Comparison of ENCODE assay signal across 11 cellular contexts in the genomic region with DNA sequence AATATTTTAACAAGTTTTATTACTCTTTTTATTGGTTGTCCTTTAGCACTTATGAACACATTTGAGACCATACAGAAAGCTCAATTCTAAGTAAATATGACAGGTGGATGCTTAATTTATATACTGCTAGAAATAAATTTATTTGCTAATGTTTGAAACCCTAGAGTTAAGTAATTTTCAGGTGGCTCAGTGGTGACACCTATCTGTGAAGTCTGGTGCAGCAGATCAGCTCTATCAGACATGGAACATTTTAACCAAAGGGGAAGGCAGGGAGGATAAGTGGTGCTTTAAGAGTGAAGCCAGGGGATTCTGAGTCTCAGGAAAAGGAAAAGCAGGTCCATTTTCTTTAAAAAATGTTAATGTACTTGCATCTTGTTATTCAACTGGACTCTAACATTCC.
DNase-seq lines count a peak whose midpoint lies in the region; ATAC-seq, FAIRE-seq and TF ChIP-seq lines count a peak whose summit lies in the region.
"Had no signal": no experiment of that assay in that cellular context is flagged by ENCODE, and none has a peak within 500 bp of the region (broad histone marks: within the 10 kb centered on the region; RNA-seq: fewer than 3 reads in every experiment).

No MANE protein-coding gene starts in this region.

- H2BK12ac ChIP-seq in H1 (ENCODE audit: low read depth, low read length): no peak overlapping the region

- no peaks in the 10 kb centered on the region for H3K79me1 ChIP-seq in H1 (ENCODE audit: low read depth, low read length)

- no peak overlapping the region for H4K5ac ChIP-seq in H1 (ENCODE audit: insufficient read length, low read depth, low read length)

- H2BK5ac ChIP-seq in H1 (ENCODE audit: low read depth, low read length): no peak overlapping the region

- no peaks in the 10 kb centered on the region for H3K36me3 Mint-ChIP-seq in activated naive CD8-positive, alpha-beta T cell treated with anti-CD3 and anti-CD28 coated beads, Interleukin-2, amount 50 U/mL, for 24 hours (ENCODE audit: low read depth)
- no peaks in the 10 kb centered on the region for H3K36me3 Mint-ChIP-seq in activated naive CD8-positive, alpha-beta T cell treated with anti-CD3 and anti-CD28 coated beads for 36 hours

- DNase-seq in activated naive CD8-positive, alpha-beta T cell treated with anti-CD3 and anti-CD28 coated beads, Interleukin-2, amount 50 U/mL, for 24 hours: peak; percentile 10
- no peak for DNase-seq in activated naive CD8-positive, alpha-beta T cell treated with anti-CD3 and anti-CD28 coated beads for 36 hours
- DNase-seq in H1 (ENCODE audit: low read depth in 1 of 2, low spot score in 2 of 2) (no peak), small intestine (peak; percentile 34), sciatic nerve (ENCODE audit: low spot score) (no peak), NCI-H1694 (lab: John Stamatoyannopoulos, UW) (no peak)

- no peaks in the 10 kb centered on the region for H3K36me3 ChIP-seq in Loucy (ENCODE audit: insufficient read depth, low read length)
- no peaks in the 10 kb centered on the region for H3K36me3 ChIP-seq in H1 (ENCODE audit: control insufficient read depth in 2 of 4, insufficient read depth in 4 of 4, low read length in 3 of 4)
- H3K36me3 ChIP-seq in small intestine (ENCODE audit: control insufficient read depth in 2 of 2, insufficient read depth in 2 of 2, low read length in 2 of 2): no peaks in the 10 kb centered on the region

- peak; percentile 31 to 52; a peak in 3 of 4 replicates for TF ChIP-seq RAD21 in H1 (IDR thresholded peaks at IDR 0.05 in 1 of 2, conservative IDR thresholded peaks at IDR 0.05 in 1 of 2; ENCODE audit: low read depth in 2 of 2, low read length in 2 of 2)

- H3K23me2 ChIP-seq in H1 (ENCODE audit: low read depth, low read length): no peaks in the 10 kb centered on the region; the same call in 1 of the 2 replicates

- H3K27me3 ChIP-seq in Loucy (ENCODE audit: insufficient read depth, low read length, poor library complexity, severe bottlenecking): no peaks in the 10 kb centered on the region
- H3K27me3 ChIP-seq in H1 (replicated peaks in 1 of 4; ENCODE audit: control insufficient read depth in 3 of 4, extremely low read depth in 1 of 4, insufficient read depth in 3 of 4, low read length in 3 of 4): no peaks in the 10 kb centered on the region
- no peaks in the 10 kb centered on the region for H3K27me3 ChIP-seq in small intestine (ENCODE audit: control insufficient read depth in 2 of 2, insufficient read depth in 2 of 2, low read length in 2 of 2)

- H3K4me2 ChIP-seq in Loucy (ENCODE audit: low read depth, low read length, poor library complexity, severe bottlenecking) (no peak overlapping the region), H1 (ENCODE audit: insufficient read depth in 1 of 2, low read depth in 2 of 2, low read length in 2 of 2) (no peak overlapping the region)

- no peak for TF ChIP-seq POLR2A in H1 (IDR thresholded peaks at IDR 0.05; ENCODE audit: control extremely low read depth in 1 of 2, low read depth in 2 of 2, low read length in 2 of 2)

- intact Hi-C loops in sciatic nerve (cut with DNase I): no loop called here

- H3K27ac Mint-ChIP-seq in activated naive CD8-positive, alpha-beta T cell treated with anti-CD3 and anti-CD28 coated beads, Interleukin-2, amount 50 U/mL, for 24 hours: no peak overlapping the region
- no peak overlapping the region for H3K27ac Mint-ChIP-seq in activated naive CD8-positive, alpha-beta T cell treated with anti-CD3 and anti-CD28 coated beads for 36 hours
- H3K27ac Mint-ChIP-seq: IgD-negative memory B cell; T-helper 1 cell treated with Interleukin-12 subunit alpha and Interleukin-12 subunit beta and Interleukin-4 antibody, amounts not matched to agents 30 μg/mL and 1 μg/mL, for 36 hours had no signal

- no peaks in the 10 kb centered on the region for H3K4me1 ChIP-seq in Loucy (ENCODE audit: insufficient read depth, low read length, poor library complexity, severe bottlenecking)
- peaks cover 0 to 4% (median 2%) of the 10 kb centered on the region in 4 experiments; a peak in 4 of 7 replicates for H3K4me1 ChIP-seq in H1 (replicated peaks in 1 of 4; ENCODE audit: control insufficient read depth in 3 of 4, insufficient read depth in 4 of 4, low read length in 3 of 4)
- H3K4me1 ChIP-seq in small intestine (ENCODE audit: control insufficient read depth in 2 of 2, insufficient read depth in 1 of 2, low read depth in 1 of 2, low read length in 1 of 2): no peaks in the 10 kb centered on the region

- H4K8ac ChIP-seq in H1 (ENCODE audit: extremely low read depth, insufficient read depth, low read length): no peak overlapping the region

- TF ChIP-seq CTCF in Loucy (conservative IDR thresholded peaks at IDR 0.05; ENCODE audit: low read length) (peak; percentile 67), H1 (IDR thresholded peaks at IDR 0.05; ENCODE audit: control extremely low read depth in 1 of 3, insufficient read depth in 1 of 3, low read depth in 1 of 3, low read length in 3 of 3) (peak; percentile 3 to 59 (median 41))

- no peak for FAIRE-seq in H1 (lab: Jason Lieb, UNC)
- no peak for FAIRE-seq in small intestine (lab: Jason Lieb, UNC)
- FAIRE-seq: G401.6 had no signal

- ATAC-seq in activated naive CD8-positive, alpha-beta T cell treated with anti-CD3 and anti-CD28 coated beads, Interleukin-2, amount 50 U/mL, for 24 hours: no peak
- ATAC-seq in sciatic nerve: no peak
- ATAC-seq in GM19328 (IDR thresholded peaks at IDR 0.05; ENCODE audit: unreplicated experiment): no peak

- peaks cover 10% of the 10 kb centered on the region for H3K9me3 Mint-ChIP-seq in activated naive CD8-positive, alpha-beta T cell treated with anti-CD3 and anti-CD28 coated beads, Interleukin-2, amount 50 U/mL, for 24 hours
- H3K9me3 Mint-ChIP-seq in activated naive CD8-positive, alpha-beta T cell treated with anti-CD3 and anti-CD28 coated beads for 36 hours: peaks cover 5% of the 10 kb centered on the region

- no peaks in the 10 kb centered on the region for H4K20me1 ChIP-seq in Loucy (ENCODE audit: insufficient read depth, low read length, poor library complexity, severe bottlenecking)
- no peaks in the 10 kb centered on the region for H4K20me1 ChIP-seq in H1 (replicated peaks in 1 of 2; ENCODE audit: control insufficient read depth in 1 of 2, insufficient read depth in 2 of 2, low read length in 2 of 2)

- no peaks in the 10 kb centered on the region for H3K27me3 Mint-ChIP-seq in activated naive CD8-positive, alpha-beta T cell treated with anti-CD3 and anti-CD28 coated beads, Interleukin-2, amount 50 U/mL, for 24 hours
- H3K27me3 Mint-ChIP-seq in activated naive CD8-positive, alpha-beta T cell treated with anti-CD3 and anti-CD28 coated beads for 36 hours: no peaks in the 10 kb centered on the region

- H3K9me3 ChIP-seq in Loucy (ENCODE audit: insufficient read depth, low read depth, low read length) (no peaks in the 10 kb centered on the region; the same call in 1 of the 2 replicates), H1 (ENCODE audit: insufficient read depth in 2 of 2, low read depth in 1 of 2, low read length in 1 of 2) (peaks cover 0 to 5% of the 10 kb centered on the region in 2 experiments; a peak in 2 of 4 replicates), small intestine (ENCODE audit: control insufficient read depth, low read depth) (no peaks in the 10 kb centered on the region)

- no peak overlapping the region for H2BK15ac ChIP-seq in H1 (ENCODE audit: low read length)

- no peak overlapping the region for H3K4ac ChIP-seq in H1 (replicated peaks; ENCODE audit: insufficient read length, low read depth, low read length)

- H3K9ac ChIP-seq in Loucy (ENCODE audit: low read depth, low read length, poor library complexity, severe bottlenecking) (no peak overlapping the region), H1 (replicated peaks in 1 of 4; ENCODE audit: extremely low read depth in 1 of 4, low read depth in 3 of 4, low read length in 3 of 4) (no peak overlapping the region)

- no peaks in the 10 kb centered on the region for H3K79me2 ChIP-seq in Loucy (ENCODE audit: insufficient read depth, low read length)
- no peaks in the 10 kb centered on the region for H3K79me2 ChIP-seq in H1 (ENCODE audit: control insufficient read depth in 1 of 2, insufficient read depth in 2 of 2, low read length in 2 of 2)

- CTCF ChIA-PET in H1 (lab: Charles Lee; ENCODE audit: partially characterized antibody): interaction anchor here (0.6 to 11.2 kb wide), 50 partner anchors 8 to 208 kb away, joined by 3 to 142 read pairs (median 5); no protein-coding TSS in a partner anchor

- H3K23ac ChIP-seq in H1 (ENCODE audit: insufficient read length): no peak overlapping the region

- no peak overlapping the region for H3K18ac ChIP-seq in H1 (ENCODE audit: extremely low read depth, low read length)

- H2AFZ ChIP-seq in Loucy (ENCODE audit: low read length) (no peak overlapping the region), H1 (ENCODE audit: low read length) (no peak overlapping the region)

- peaks cover 1% of the 10 kb centered on the region for H3K4me1 Mint-ChIP-seq in activated naive CD8-positive, alpha-beta T cell treated with anti-CD3 and anti-CD28 coated beads, Interleukin-2, amount 50 U/mL, for 24 hours
- H3K4me1 Mint-ChIP-seq in activated naive CD8-positive, alpha-beta T cell treated with anti-CD3 and anti-CD28 coated beads for 36 hours: no peaks in the 10 kb centered on the region
- H3K4me1 Mint-ChIP-seq: IgD-negative memory B cell had no signal

- H3K4me3 ChIP-seq in Loucy (ENCODE audit: low read length, poor library complexity, severe bottlenecking) (no peak overlapping the region), H1 (ENCODE audit: extremely low read depth in 1 of 4, insufficient read depth in 2 of 4, low read depth in 3 of 4, low read length in 4 of 4) (no peak overlapping the region), small intestine (ENCODE audit: low read depth in 1 of 2, low read length in 2 of 2) (no peak overlapping the region)

- H3K27ac ChIP-seq in H1 (ENCODE audit: low read depth, low read length) (no peak overlapping the region), small intestine (ENCODE audit: low read depth in 1 of 2, low read length in 1 of 2) (no peak overlapping the region)

- H3K56ac ChIP-seq in H1 (replicated peaks; ENCODE audit: insufficient read length, low read depth, low read length): no peak overlapping the region

- no peak overlapping the region for H2BK20ac ChIP-seq in H1 (ENCODE audit: low read length)

- no peak overlapping the region for H2AK5ac ChIP-seq in H1 (ENCODE audit: low read depth, low read length)

- no peak overlapping the region for H3K4me3 Mint-ChIP-seq in activated naive CD8-positive, alpha-beta T cell treated with anti-CD3 and anti-CD28 coated beads, Interleukin-2, amount 50 U/mL, for 24 hours
- no peak overlapping the region for H3K4me3 Mint-ChIP-seq in activated naive CD8-positive, alpha-beta T cell treated with anti-CD3 and anti-CD28 coated beads for 36 hours
- H3K4me3 Mint-ChIP-seq: IgD-negative memory B cell; T-helper 1 cell treated with Interleukin-12 subunit alpha and Interleukin-12 subunit beta and Interleukin-4 antibody, amounts not matched to agents 30 μg/mL and 1 μg/mL, for 36 hours had no signal

- POLR2A ChIA-PET in H1 (lab: Charles Lee; ENCODE audit: partially characterized antibody): interaction anchor here (0.7 to 0.9 kb wide), 2 partner anchors 10 to 119 kb away, joined by 3 read pairs; no protein-coding TSS in a partner anchor

- H2BK120ac ChIP-seq in H1 (replicated peaks; ENCODE audit: low read depth, low read length): no peak overlapping the region

- no peak overlapping the region for H3K14ac ChIP-seq in H1 (ENCODE audit: insufficient read length)

- H4K91ac ChIP-seq in H1 (replicated peaks; ENCODE audit: insufficient read length, low read length): no peak overlapping the region

- no peaks in the 10 kb centered on the region for H3K9me2 ChIP-seq in Loucy (replicated peaks; ENCODE audit: low read depth, low read length)

- TF ChIP-seq EP300 in H1 (IDR thresholded peaks at IDR 0.05; ENCODE audit: borderline replicate concordance in 1 of 2, low read depth in 2 of 2, low read length in 2 of 2): no peak

- no peaks in the 10 kb centered on the region for H3F3A ChIP-seq in Loucy (ENCODE audit: low read depth)

Comparison
In these comparisons a context has a peak if more than half of its experiments do, and no peak if none do; other contexts are left out.
1. DNase-seq: peak in activated naive CD8-positive, alpha-beta T cell treated with anti-CD3 and anti-CD28 coated beads, Interleukin-2, amount 50 U/mL, for 24 hours (single experiment) and small intestine (single experiment); none in activated naive CD8-positive, alpha-beta T cell treated with anti-CD3 and anti-CD28 coated beads for 36 hours (single experiment), H1 (0 of 2), sciatic nerve (single experiment) and NCI-H1694 (single experiment).